In genomic region chr17:57622327-57622885, GRCh38 we compare ENCODE assay signal across 14 cellular contexts.
DNase-seq lines count a peak whose midpoint lies in the region; ATAC-seq, FAIRE-seq and TF ChIP-seq lines count a peak whose summit lies in the region.
"Had no signal": no experiment of that assay in that cellular context is flagged by ENCODE, and none has a peak within 500 bp of the region (broad histone marks: within the 10 kb centered on the region; RNA-seq: fewer than 3 reads in every experiment).

No MANE protein-coding gene starts in this region.

- H3K36me3 Mint-ChIP-seq in T-helper 17 cell (ENCODE audit: low read depth) (peaks cover 4% of the 10 kb centered on the region), type B pancreatic cell (peaks cover 24% of the 10 kb centered on the region)
- H3K36me3 Mint-ChIP-seq in CD8-positive, alpha-beta memory T cell: peaks cover 0 to 41% (median 7%) of the 10 kb centered on the region in 3 donors

- no peak for TF ChIP-seq POLR2A in heart left ventricle (IDR thresholded peaks at IDR 0.05)

- H3K27me3 ChIP-seq in heart left ventricle (no peaks in the 10 kb centered on the region), upper lobe of right lung (no peaks in the 10 kb centered on the region)
- no peaks in the 10 kb centered on the region for H3K27me3 ChIP-seq in CD8-positive, alpha-beta memory T cell (ENCODE audit: insufficient read depth, low read length, poor library complexity, severe bottlenecking)
- H3K27me3 ChIP-seq: ascending aorta had no signal

- DNase-seq in heart left ventricle: no peak
- no peak for DNase-seq in left cardiac atrium
- DNase-seq in T-helper 17 cell: no peak
- no peak for DNase-seq in kidney
- DNase-seq in type B pancreatic cell (ENCODE audit: extremely low spot score, unreplicated experiment): no peak
- DNase-seq in CD8-positive, alpha-beta memory T cell: no peak
- no peak for DNase-seq in upper lobe of right lung
- no peak for DNase-seq in activated CD8-positive, alpha-beta memory T cell treated with anti-CD3 and anti-CD28 coated beads, Interleukin-2, amount 50 U/mL, for 4 hours
- DNase-seq: Calu3; NCI-H1930; RPMI8226; stimulated activated CD4-positive, alpha-beta T cell treated with anti-CD3 and anti-CD28 coated beads, Interleukin-2, amount 100 ng/mL, for 48 hours had no signal

- no peak for FAIRE-seq in kidney (lab: Jason Lieb, UNC)

- H3K36me3 ChIP-seq in heart left ventricle (peaks cover 0 to 5% (median 0%) of the 10 kb centered on the region in 9 donors), kidney (ENCODE audit: control insufficient read depth in 1 of 2, insufficient read depth in 2 of 2, low read length in 2 of 2) (no peaks in the 10 kb centered on the region), upper lobe of right lung (no peaks in the 10 kb centered on the region)
- H3K36me3 ChIP-seq in CD8-positive, alpha-beta memory T cell (ENCODE audit: insufficient read depth, low read length): no peaks in the 10 kb centered on the region
- H3K36me3 ChIP-seq: HAP-1 had no signal

- H3K4me3 ChIP-seq in heart left ventricle (no peak overlapping the region), kidney (ENCODE audit: low read length in 2 of 2) (no peak overlapping the region), upper lobe of right lung (no peak overlapping the region)
- no peak overlapping the region for H3K4me3 ChIP-seq in CD8-positive, alpha-beta memory T cell (ENCODE audit: low read length)
- H3K4me3 ChIP-seq: ascending aorta, HAP-1 had no signal

- H3K9me3 ChIP-seq in heart left ventricle (peaks cover 0 to 1% (median 0%) of the 10 kb centered on the region in 12 donors), T-helper 17 cell (ENCODE audit: control insufficient read depth, low read length, poor library complexity, severe bottlenecking) (no peaks in the 10 kb centered on the region), kidney (ENCODE audit: control insufficient read depth in 1 of 2, low read length in 2 of 2) (no peaks in the 10 kb centered on the region), upper lobe of right lung (no peaks in the 10 kb centered on the region)
- no peaks in the 10 kb centered on the region for H3K9me3 ChIP-seq in CD8-positive, alpha-beta memory T cell (ENCODE audit: low read length)
- H3K9me3 ChIP-seq: ascending aorta, HAP-1 had no signal

- H3K27me3 Mint-ChIP-seq in T-helper 17 cell (no peaks in the 10 kb centered on the region), type B pancreatic cell (no peaks in the 10 kb centered on the region)
- no peaks in the 10 kb centered on the region for H3K27me3 Mint-ChIP-seq in CD8-positive, alpha-beta memory T cell

- ATAC-seq in heart left ventricle: no peak
- ATAC-seq in left cardiac atrium: no peak
- no peak for ATAC-seq in T-helper 17 cell
- no peak for ATAC-seq in upper lobe of right lung

- H3K4me1 Mint-ChIP-seq in T-helper 17 cell: peaks cover 17% of the 10 kb centered on the region
- H3K4me1 Mint-ChIP-seq in type B pancreatic cell (ENCODE audit: unreplicated experiment): peaks cover 29% of the 10 kb centered on the region
- H3K4me1 Mint-ChIP-seq in CD8-positive, alpha-beta memory T cell: peaks cover 16 to 22% (median 19%) of the 10 kb centered on the region in 3 donors

- intact Hi-C loops in heart left ventricle (cut with DNase I): loop anchor here in 3 of 10 donors (2.0 to 5.0 kb wide), 2 partner anchors 40 kb away; no protein-coding TSS in a partner anchor
- intact Hi-C loops in left cardiac atrium (cut with DNase I): no loop called here
- intact Hi-C loops in kidney (cut with DNase I): no loop called here
- intact Hi-C loops in upper lobe of right lung (cut with DNase I): no loop called here

- H3K9ac ChIP-seq in kidney (ENCODE audit: low read length in 2 of 2): no peak overlapping the region

- CTCF ChIA-PET in CD8-positive, alpha-beta memory T cell (lab: Charles Lee): no interaction called here

- peak overlapping the region; percentile 60 for H3K27ac Mint-ChIP-seq in T-helper 17 cell
- H3K27ac Mint-ChIP-seq in type B pancreatic cell: peak overlapping the region; percentile 52
- peak overlapping the region in 2 of 8 donors; percentile 27 to 63 for H3K27ac Mint-ChIP-seq in CD8-positive, alpha-beta memory T cell

- 47 to 61% (median 51%) methylated on average over 12 of the region's 12 CpGs for WGBS in heart left ventricle, 4 donors

- no peak for TF ChIP-seq CTCF in heart left ventricle (IDR thresholded peaks at IDR 0.05)
- TF ChIP-seq CTCF in kidney (IDR thresholded peaks at IDR 0.05; ENCODE audit: borderline replicate concordance, extremely low read depth, insufficient read depth): no peak
- TF ChIP-seq CTCF in type B pancreatic cell (conservative IDR thresholded peaks at IDR 0.05): no peak
- TF ChIP-seq CTCF in upper lobe of right lung (IDR thresholded peaks at IDR 0.05): no peak

- H3K4me1 ChIP-seq in heart left ventricle (peaks cover 0 to 58% (median 19%) of the 10 kb centered on the region in 12 donors), kidney (ENCODE audit: control insufficient read depth in 1 of 2, insufficient read depth in 1 of 2, low read depth in 1 of 2, low read length in 2 of 2) (peaks cover 33 to 38% of the 10 kb centered on the region in 2 donors), upper lobe of right lung (peaks cover 9% of the 10 kb centered on the region)
- no peaks in the 10 kb centered on the region for H3K4me1 ChIP-seq in CD8-positive, alpha-beta memory T cell (ENCODE audit: insufficient read depth, low read length)
- H3K4me1 ChIP-seq: ascending aorta, HAP-1 had no signal

- H3K9me3 Mint-ChIP-seq in type B pancreatic cell: no peaks in the 10 kb centered on the region
- no peaks in the 10 kb centered on the region for H3K9me3 Mint-ChIP-seq in CD8-positive, alpha-beta memory T cell

- H3K27ac ChIP-seq in heart left ventricle: peak overlapping the region in 11 of 12 donors; percentile 43 to 79 (median 67)
- H3K27ac ChIP-seq in kidney (ENCODE audit: low read depth in 2 of 2, low read length in 2 of 2): peak overlapping the region; percentile 9 to 49
- no peak overlapping the region for H3K27ac ChIP-seq in CD8-positive, alpha-beta memory T cell (ENCODE audit: low read depth, low read length)
- H3K27ac ChIP-seq in upper lobe of right lung: no peak overlapping the region
- H3K27ac ChIP-seq: ascending aorta had no signal

- POLR2A ChIA-PET in CD8-positive, alpha-beta memory T cell (lab: Charles Lee): no interaction called here

- no peak overlapping the region for H3K4me3 Mint-ChIP-seq in T-helper 17 cell
- H3K4me3 Mint-ChIP-seq in type B pancreatic cell: no peak overlapping the region
- H3K4me3 Mint-ChIP-seq in CD8-positive, alpha-beta memory T cell: no peak overlapping the region

Comparison
In these comparisons a context has a peak if more than half of its experiments do, and no peak if none do; other contexts are left out.
1. H3K27ac ChIP-seq: peak in heart left ventricle (11 of 12) and kidney (2 of 2); none in CD8-positive, alpha-beta memory T cell (single experiment) and upper lobe of right lung (single experiment).